In genomic region chr1:15617874-15618684, GRCh38 we compare ENCODE assay signal across 8 cellular contexts. TPM values are rescaled to one million over a fixed set of nuclear protein-coding genes. Genes with fewer than 3 reads are reported as not detected.
DNase-seq lines count a peak whose midpoint lies in the region; ATAC-seq lines count a peak whose summit lies in the region.

No MANE protein-coding gene starts in this region.

- H3K23ac ChIP-seq in mesenchymal stem cell (ENCODE audit: low read length in 2 of 2), result peak overlapping the region in 1 of 2 experiments; percentile 51

- H3K4me2 ChIP-seq in mesenchymal stem cell (ENCODE audit: low read length, poor library complexity, severe bottlenecking), result peak overlapping the region; percentile 60

- H3K18ac ChIP-seq in mesenchymal stem cell (ENCODE audit: low read depth in 1 of 2, low read length in 2 of 2), result peak overlapping the region; percentile 97 to 98

- H3K27ac ChIP-seq in KOPT-K1 (ENCODE audit: low read depth, low read length, poor library complexity, severe bottlenecking), result peak overlapping the region; percentile 78
- peak overlapping the region; percentile 48 for H3K27ac ChIP-seq in mesenchymal stem cell (ENCODE audit: low read length, poor library complexity, severe bottlenecking)
- peak overlapping the region; percentile 82 for H3K27ac ChIP-seq in substantia nigra (ENCODE audit: low read depth, low read length, poor library complexity, severe bottlenecking)

- peak overlapping the region; percentile 87 for H2BK120ac ChIP-seq in mesenchymal stem cell (ENCODE audit: low read depth, low read length)

- H3K36me3 ChIP-seq in KOPT-K1 (ENCODE audit: insufficient read depth, low read length) (peaks cover 4% of the 10 kb centered on the region), mesenchymal stem cell (ENCODE audit: control insufficient read depth in 1 of 2, insufficient read depth in 2 of 2, low read depth in 1 of 2, low read length in 2 of 2) (peaks cover 0 to 16% of the 10 kb centered on the region in 2 experiments)

- peak overlapping the region; percentile 91 for H2BK15ac ChIP-seq in mesenchymal stem cell (ENCODE audit: low read depth, poor library complexity, severe bottlenecking)

- H3K4me3 ChIP-seq in GM08714 (ENCODE audit: low read length) (peak overlapping the region; percentile 91), mesenchymal stem cell (ENCODE audit: insufficient read depth in 1 of 2, low read depth in 1 of 2, low read length in 2 of 2) (peak overlapping the region; percentile 88 to 94)

- H4K8ac ChIP-seq in mesenchymal stem cell (ENCODE audit: low read length), result peak overlapping the region; percentile 79

- H2BK12ac ChIP-seq in mesenchymal stem cell (ENCODE audit: low read length in 2 of 2), result peak overlapping the region in 1 of 2 experiments; percentile 90

- peak overlapping the region; percentile 98 for H4K91ac ChIP-seq in mesenchymal stem cell (ENCODE audit: low read length)

- H3K14ac ChIP-seq in mesenchymal stem cell (ENCODE audit: low read length in 2 of 2), result peak overlapping the region in 1 of 2 experiments; percentile 86

- no peaks in the 10 kb centered on the region for H3K9me3 ChIP-seq in KOPT-K1 (ENCODE audit: insufficient read depth, low read length, poor library complexity, severe bottlenecking)
- no peaks in the 10 kb centered on the region for H3K9me3 ChIP-seq in mesenchymal stem cell (ENCODE audit: control insufficient read depth, low read length)

- H3K79me1 ChIP-seq in mesenchymal stem cell (replicated peaks; ENCODE audit: low read length, poor library complexity, severe bottlenecking), result peaks cover 3% of the 10 kb centered on the region

- 2% methylated on average over 17 of the region's 18 CpGs for WGBS in mesenchymal stem cell

- H3K27me3 ChIP-seq in mesenchymal stem cell (ENCODE audit: control insufficient read depth in 1 of 2, insufficient read depth in 1 of 2, low read length in 2 of 2), result no peaks in the 10 kb centered on the region

- peak; percentile 24 for DNase-seq in T-helper 22 cell (ENCODE audit: low read depth)
- DNase-seq in effector CD8-positive, alpha-beta T cell (lab: John Stamatoyannopoulos, UW), result peak; percentile 29
- DNase-seq in mesenchymal stem cell, result peak; percentile 41
- DNase-seq in substantia nigra (lab: John Stamatoyannopoulos, UW), result peak in 14 of 49 donors; percentile 17 to 53 (median 41)
- no peak for DNase-seq in SHP77 treated with DMSO at 0.1 percent for 48 hours (lab: John Stamatoyannopoulos, UW)

- H2AFZ ChIP-seq in mesenchymal stem cell (ENCODE audit: low read depth, low read length), result no peak overlapping the region

- peak overlapping the region; percentile 86 for H2BK5ac ChIP-seq in mesenchymal stem cell (ENCODE audit: low read depth, low read length, poor library complexity, severe bottlenecking)

- H2AK5ac ChIP-seq in mesenchymal stem cell (ENCODE audit: low read length, severe bottlenecking), result no peak overlapping the region

- ATAC-seq in GM21825 (IDR thresholded peaks at IDR 0.05; ENCODE audit: unreplicated experiment), result peak; percentile 35

- H3K9ac ChIP-seq in mesenchymal stem cell (ENCODE audit: low read length), result peak overlapping the region; percentile 98

- peak overlapping the region; percentile 69 to 89 for H3K4ac ChIP-seq in mesenchymal stem cell (ENCODE audit: low read depth in 1 of 2, low read length in 2 of 2)

- peaks cover 5% of the 10 kb centered on the region for H3K4me1 ChIP-seq in mesenchymal stem cell (ENCODE audit: control insufficient read depth, insufficient read depth, low read depth, low read length)

RNA-seq across cellular contexts. Expression of gene DDI2, which starts 0.8 kb away (rescaled TPM):
- 5.8 TPM for polyA plus RNA-seq in mesenchymal stem cell (2013, experiment 1 of 2)
- polyA plus RNA-seq in mesenchymal stem cell (2013, experiment 2 of 2), result 5.6 TPM

RNA-seq across cellular contexts. Expression of gene AGMAT, which starts 33.2 kb away (rescaled TPM):
- 0.51 TPM for polyA plus RNA-seq in mesenchymal stem cell (2013, experiment 1 of 2)
- 0.58 TPM for polyA plus RNA-seq in mesenchymal stem cell (2013, experiment 2 of 2)
